1 cellular context compared by ENCODE assay signal in genomic region chr7:97733276-97734206, GRCh38.
TF ChIP-seq lines count a peak whose summit lies in the region.

No MANE protein-coding gene starts in this region.

TF ChIP-seq in WTC11, 78 proteins besides CTCF, POLR2A, EP300 and RAD21 (continued from another document):
- TF ChIP-seq AFF4 (CRISPR knock-in tag; IDR thresholded peaks at IDR 0.05; ENCODE audit: borderline replicate concordance) (0 out of 2 replicates have a peak, but pooled peaks have one; percentile 51), FOXP1 (CRISPR knock-in tag; IDR thresholded peaks at IDR 0.05; ENCODE audit: borderline replicate concordance) (peak; percentile 78; the same call in 1 of the 2 replicates), KAT7 (CRISPR knock-in tag; IDR thresholded peaks at IDR 0.05; ENCODE audit: borderline replicate concordance) (peak; percentile 18; the same call in 1 of the 2 replicates)
